Comparison of ENCODE assay signal across 27 cellular contexts in the genomic region with DNA sequence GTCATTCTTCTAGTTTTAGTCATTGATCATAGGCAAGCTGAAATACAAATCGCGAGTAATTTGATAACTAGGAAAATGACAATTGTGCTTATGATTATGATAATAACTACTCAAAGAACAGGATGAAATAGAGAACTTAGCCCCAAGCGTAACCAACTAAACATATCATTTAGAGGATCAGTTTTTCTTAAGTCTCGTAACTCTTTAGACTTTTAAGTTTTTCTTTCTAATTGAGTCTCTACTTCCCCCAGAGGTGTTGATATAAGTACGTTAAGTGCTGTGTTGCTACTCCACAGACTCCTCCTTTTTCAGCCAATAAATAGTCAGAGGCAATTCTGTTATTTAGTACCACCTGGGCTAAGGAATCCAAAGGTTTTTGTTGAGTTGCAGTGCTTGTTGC.
A peak's percentile ranks its signal among the peaks of the same experiment; 100 is the strongest.
DNase-seq lines count a peak whose midpoint lies in the region; ATAC-seq lines count a peak whose summit lies in the region.
"Had no signal": no experiment of that assay in that cellular context is flagged by ENCODE, and none has a peak within 500 bp of the region (broad histone marks: within the 10 kb centered on the region; RNA-seq: fewer than 3 reads in every experiment).

No MANE protein-coding gene starts in this region.

- H3K4me1 Mint-ChIP-seq in activated CD4-positive, alpha-beta T cell treated with anti-CD3 and anti-CD28 coated beads for 36 hours = peaks cover 4% of the 10 kb centered on the region
- no peaks in the 10 kb centered on the region for H3K4me1 Mint-ChIP-seq in activated T-cell treated with anti-CD3 and anti-CD28 coated beads, Interleukin-2, amount 50 U/mL, for 72 hours (ENCODE audit: low read depth)
- H3K4me1 Mint-ChIP-seq: B cell; CD14-positive monocyte; CD4-positive, alpha-beta memory T cell; CD4-positive, CD25-positive, alpha-beta regulatory T cell; CD8-positive, alpha-beta memory T cell had no signal

- POLR2A ChIA-PET in activated CD4-positive, alpha-beta T cell treated with anti-CD3 and anti-CD28 coated beads for 36 hours (lab: Charles Lee) = no interaction called here

- H3K9me3 Mint-ChIP-seq in activated CD4-positive, alpha-beta T cell treated with anti-CD3 and anti-CD28 coated beads for 36 hours (ENCODE audit: low read depth) = no peaks in the 10 kb centered on the region
- H3K9me3 Mint-ChIP-seq in activated T-cell treated with anti-CD3 and anti-CD28 coated beads, Interleukin-2, amount 50 U/mL, for 72 hours = no peaks in the 10 kb centered on the region
- H3K9me3 Mint-ChIP-seq: CD4-positive, alpha-beta T cell; CD8-positive, alpha-beta T cell had no signal

- H3K27ac Mint-ChIP-seq in activated CD4-positive, alpha-beta T cell treated with anti-CD3 and anti-CD28 coated beads for 36 hours = no peak overlapping the region
- no peak overlapping the region for H3K27ac Mint-ChIP-seq in activated T-cell treated with anti-CD3 and anti-CD28 coated beads, Interleukin-2, amount 50 U/mL, for 72 hours
- H3K27ac Mint-ChIP-seq: B cell; CD14-positive monocyte; CD4-positive, alpha-beta memory T cell; CD4-positive, alpha-beta T cell; CD4-positive, CD25-positive, alpha-beta regulatory T cell; CD8-positive, alpha-beta memory T cell; CD8-positive, alpha-beta T cell had no signal

- peaks cover 21% of the 10 kb centered on the region for H3K27me3 Mint-ChIP-seq in activated CD4-positive, alpha-beta T cell treated with anti-CD3 and anti-CD28 coated beads for 36 hours
- H3K27me3 Mint-ChIP-seq in activated T-cell treated with anti-CD3 and anti-CD28 coated beads, Interleukin-2, amount 50 U/mL, for 72 hours (ENCODE audit: low read depth) = peaks cover 19% of the 10 kb centered on the region
- H3K27me3 Mint-ChIP-seq: CD4-positive, CD25-positive, alpha-beta regulatory T cell; CD8-positive, alpha-beta memory T cell had no signal

- CTCF ChIA-PET in activated CD4-positive, alpha-beta T cell treated with anti-CD3 and anti-CD28 coated beads for 36 hours (lab: Charles Lee) = no interaction called here

- intact Hi-C loops in activated CD4-positive, alpha-beta T cell treated with anti-CD3 and anti-CD28 coated beads for 36 hours (cut with DNase I, micrococcal nuclease) = no loop called here

- H3K36me3 Mint-ChIP-seq in activated CD4-positive, alpha-beta T cell treated with anti-CD3 and anti-CD28 coated beads for 36 hours (ENCODE audit: low read depth) = no peaks in the 10 kb centered on the region
- no peaks in the 10 kb centered on the region for H3K36me3 Mint-ChIP-seq in activated T-cell treated with anti-CD3 and anti-CD28 coated beads, Interleukin-2, amount 50 U/mL, for 72 hours (ENCODE audit: insufficient read depth in 2 of 2)
- H3K36me3 Mint-ChIP-seq: CD14-positive monocyte; CD4-positive, alpha-beta memory T cell; CD4-positive, CD25-positive, alpha-beta regulatory T cell; CD8-positive, alpha-beta memory T cell; CD8-positive, alpha-beta T cell had no signal

- H3K4me3 Mint-ChIP-seq in activated CD4-positive, alpha-beta T cell treated with anti-CD3 and anti-CD28 coated beads for 36 hours = no peak overlapping the region
- H3K4me3 Mint-ChIP-seq in activated T-cell treated with anti-CD3 and anti-CD28 coated beads, Interleukin-2, amount 50 U/mL, for 72 hours = no peak overlapping the region
- H3K4me3 Mint-ChIP-seq: B cell; CD14-positive monocyte; CD4-positive, alpha-beta memory T cell; CD4-positive, alpha-beta T cell; CD4-positive, CD25-positive, alpha-beta regulatory T cell; CD8-positive, alpha-beta memory T cell; CD8-positive, alpha-beta T cell had no signal

- peak; percentile 36 for ATAC-seq in activated CD4-positive, alpha-beta T cell treated with anti-CD3 and anti-CD28 coated beads for 36 hours
- peak; percentile 43 to 79 for ATAC-seq in activated T-cell treated with anti-CD3 and anti-CD28 coated beads, Interleukin-2, amount 50 U/mL, for 72 hours (replicated peaks in 1 of 2)
- ATAC-seq: A549; CD8-positive, alpha-beta T cell had no signal

- DNase-seq in activated CD4-positive, alpha-beta T cell treated with anti-CD3 and anti-CD28 coated beads for 36 hours = no peak
- DNase-seq in activated CD4-positive, alpha-beta T cell treated with anti-CD3 and anti-CD28 coated beads, Interleukin-2, amount 50 U/mL, for 48 hours = no peak
- DNase-seq in activated T-cell treated with anti-CD3 and anti-CD28 coated beads, Interleukin-2, amount 50 U/mL, for 72 hours = no peak
- no peak for DNase-seq in activated T-cell treated with anti-CD3 and anti-CD28 coated beads for 4 hours
- DNase-seq: 8988T; ACHN; AML-193; BE2C; C1 segment of cervical spinal cord; Caco-2; Calu3; CD4-positive, alpha-beta memory T cell; CD4-positive, alpha-beta T cell; CD4-positive, CD25-positive, alpha-beta regulatory T cell; CD8-positive, alpha-beta memory T cell; CD8-positive, alpha-beta T cell; COR-L47; DMS 273 treated with DMSO at 0.1 percent for 48 hours; DMS153; DMS53; DMS79; DMS79 treated with DMSO at 0.1 percent for 48 hours; DND-41; EL had no signal
